Comparison of ENCODE assay signal across 17 cellular contexts in genomic region chr12:80692114-80692513, GRCh38. TPM values are rescaled to one million over a fixed set of nuclear protein-coding genes. Genes with fewer than 3 reads are reported as not detected.
DNase-seq lines count a peak whose midpoint lies in the region; ATAC-seq, FAIRE-seq and TF ChIP-seq lines count a peak whose summit lies in the region.
"Had no signal": no experiment of that assay in that cellular context is flagged by ENCODE, and none has a peak within 500 bp of the region (broad histone marks: within the 10 kb centered on the region; RNA-seq: fewer than 3 reads in every experiment).

No MANE protein-coding gene starts in this region.

- no peak for FAIRE-seq in GM12891 (lab: Jason Lieb, UNC)

- TF ChIP-seq POLR2A in GM12891 (IDR thresholded peaks at IDR 0.05; ENCODE audit: low read depth, low read length) = no peak

- no peak overlapping the region for H2AFZ ChIP-seq in osteoblast (ENCODE audit: low read length)
- H2AFZ ChIP-seq: GM23248 had no signal

- no peaks in the 10 kb centered on the region for H3K36me3 Mint-ChIP-seq in glutamatergic neuron (ENCODE audit: unreplicated experiment)
- H3K36me3 Mint-ChIP-seq: naive B cell had no signal

- DNase-seq in GM12891 (ENCODE audit: insufficient read length, low spot score) (no peak), WERI-Rb-1 (peak; percentile 45), osteoblast (ENCODE audit: insufficient read length, low spot score, missing footprints) (no peak), glutamatergic neuron (no peak), aorta (no peak)
- DNase-seq: activated B cell treated with CpG ODN at 0.5 μM for 24 hours, activated gamma-delta T cell treated with Interleukin-2 at 50 U/mL for 16 hours, GM23248, left ventricle myocardium inferior, MM.1S, naive B cell, PC-3 had no signal

- no peaks in the 10 kb centered on the region for H3K4me1 ChIP-seq in osteoblast (ENCODE audit: insufficient read depth, low read length)
- no peaks in the 10 kb centered on the region for H3K4me1 ChIP-seq in aorta (ENCODE audit: control insufficient read depth in 1 of 2, insufficient read depth in 2 of 2, low read length in 2 of 2)
- H3K4me1 ChIP-seq: left ventricle myocardium inferior had no signal

- H3K9me3 ChIP-seq in WERI-Rb-1 (ENCODE audit: severe bottlenecking) = no peaks in the 10 kb centered on the region
- no peaks in the 10 kb centered on the region for H3K9me3 ChIP-seq in osteoblast (ENCODE audit: low read depth, low read length)
- no peaks in the 10 kb centered on the region for H3K9me3 ChIP-seq in aorta (ENCODE audit: control insufficient read depth, low read length)
- H3K9me3 ChIP-seq: thoracic aorta had no signal

- no peak overlapping the region for H3K4me3 ChIP-seq in WERI-Rb-1 (ENCODE audit: low read depth, low read length)
- H3K4me3 ChIP-seq in osteoblast (ENCODE audit: insufficient read depth, low read length) = no peak overlapping the region
- no peak overlapping the region for H3K4me3 ChIP-seq in aorta (ENCODE audit: low read length in 2 of 2)
- H3K4me3 ChIP-seq: GM23248, left ventricle myocardium inferior, thoracic aorta had no signal

- H3K27ac Mint-ChIP-seq in glutamatergic neuron (ENCODE audit: unreplicated experiment) = no peak overlapping the region
- H3K27ac Mint-ChIP-seq: activated B cell treated with CpG ODN at 0.5 μM for 24 hours, naive B cell had no signal

- 91 to 95% methylated on average over 1 of the region's 1 CpG for WGBS in aorta, 2 donors

- TF ChIP-seq CTCF in WERI-Rb-1 (IDR thresholded peaks at IDR 0.05; ENCODE audit: low read depth, low read length) (no peak), osteoblast (IDR thresholded peaks at IDR 0.05; ENCODE audit: extremely low read depth, low read depth, low read length) (no peak), glutamatergic neuron (IDR thresholded peaks at IDR 0.05; ENCODE audit: partially characterized antibody, unreplicated experiment) (no peak)

- no peak overlapping the region for H3K4me3 Mint-ChIP-seq in glutamatergic neuron (ENCODE audit: unreplicated experiment)
- H3K4me3 Mint-ChIP-seq: activated B cell treated with CpG ODN at 0.5 μM for 24 hours, naive B cell had no signal

- no peak overlapping the region for H3K4me2 ChIP-seq in osteoblast (ENCODE audit: insufficient read depth, low read length)

- no peaks in the 10 kb centered on the region for H3K27me3 ChIP-seq in WERI-Rb-1 (ENCODE audit: insufficient read depth, low read depth, severe bottlenecking)
- no peaks in the 10 kb centered on the region for H3K27me3 ChIP-seq in osteoblast (ENCODE audit: insufficient read depth, low read length)
- no peaks in the 10 kb centered on the region for H3K27me3 ChIP-seq in aorta (ENCODE audit: control insufficient read depth in 1 of 2, insufficient read depth in 2 of 2, low read length in 1 of 2)

- no peaks in the 10 kb centered on the region for H3K79me2 ChIP-seq in osteoblast (ENCODE audit: insufficient read depth, low read length)

- no peaks in the 10 kb centered on the region for H4K20me1 ChIP-seq in osteoblast (ENCODE audit: insufficient read depth, low read length)

- no peaks in the 10 kb centered on the region for H3K36me3 ChIP-seq in WERI-Rb-1
- H3K36me3 ChIP-seq in osteoblast (ENCODE audit: insufficient read depth, low read length) = no peaks in the 10 kb centered on the region
- no peaks in the 10 kb centered on the region for H3K36me3 ChIP-seq in aorta (ENCODE audit: control insufficient read depth in 1 of 2, insufficient read depth in 2 of 2, low read length in 1 of 2)
- H3K36me3 ChIP-seq: left ventricle myocardium inferior, thoracic aorta had no signal

- ATAC-seq in GM21390 (IDR thresholded peaks at IDR 0.05; ENCODE audit: unreplicated experiment) (peak; percentile 63), HG03342 (IDR thresholded peaks at IDR 0.05; ENCODE audit: unreplicated experiment) (peak; percentile 50), HG02571 (IDR thresholded peaks at IDR 0.05; ENCODE audit: unreplicated experiment) (no peak), aorta (ENCODE audit: low FRiP score) (no peak)
- ATAC-seq: PC-3 had no signal

- no peak overlapping the region for H3K27ac ChIP-seq in WERI-Rb-1
- H3K27ac ChIP-seq in osteoblast (ENCODE audit: low read depth, low read length) = no peak overlapping the region
- H3K27ac ChIP-seq in aorta (ENCODE audit: low read depth in 1 of 2, low read length in 2 of 2) = no peak overlapping the region
- H3K27ac ChIP-seq: GM23248, left ventricle myocardium inferior, thoracic aorta had no signal

- no peaks in the 10 kb centered on the region for H3K9me3 Mint-ChIP-seq in glutamatergic neuron (ENCODE audit: unreplicated experiment)
- H3K9me3 Mint-ChIP-seq: activated B cell treated with CpG ODN at 0.5 μM for 24 hours had no signal

- H3K4me1 Mint-ChIP-seq in glutamatergic neuron (ENCODE audit: low read depth, unreplicated experiment) = no peaks in the 10 kb centered on the region
- H3K4me1 Mint-ChIP-seq: activated B cell treated with CpG ODN at 0.5 μM for 24 hours, naive B cell had no signal

- intact Hi-C loops in aorta (cut with DNase I) = no loop called here

- H3K27me3 Mint-ChIP-seq in glutamatergic neuron (ENCODE audit: unreplicated experiment) = no peaks in the 10 kb centered on the region
- H3K27me3 Mint-ChIP-seq: activated B cell treated with CpG ODN at 0.5 μM for 24 hours, naive B cell had no signal

TF ChIP-seq in GM12891, 5 proteins besides CTCF, POLR2A, EP300 and RAD21:
- no peak for TF ChIP-seq POU2F2 (IDR thresholded peaks at IDR 0.05; ENCODE audit: low read depth, low read length)
- no peak for TF ChIP-seq POLR2AphosphoS5 (IDR thresholded peaks at IDR 0.05; ENCODE audit: low read depth, low read length)
- no peak for TF ChIP-seq PAX5 (IDR thresholded peaks at IDR 0.05; ENCODE audit: insufficient read depth, low read length, severe bottlenecking)
- peak; percentile 29; the same call in 1 of the 2 replicates for TF ChIP-seq SPI1 (IDR thresholded peaks at IDR 0.05; ENCODE audit: low read depth, low read length)
- no peak for TF ChIP-seq TAF1 (IDR thresholded peaks at IDR 0.05; ENCODE audit: low read depth, low read length)

RNA-seq across cellular contexts. Expression of gene MYF6, which starts 15.3 kb away (rescaled TPM):
- polyA plus RNA-seq in GM12891 (2012; ENCODE audit: low read depth, missing spikeins) = not detected
- total RNA-seq in osteoblast = not detected in 2 replicates
- total RNA-seq in glutamatergic neuron (ENCODE audit: unreplicated experiment) = not detected
- total RNA-seq in aorta = not detected
- not detected for polyA plus RNA-seq in aorta
- total RNA-seq: activated B cell treated with CpG ODN at 0.5 μM for 24 hours, GM23248, left ventricle myocardium inferior, PC-3, renal cortical epithelial cell, thoracic aorta had no signal
- polyA plus RNA-seq: GM23248 had no signal

RNA-seq across cellular contexts. Expression of gene MYF5, which starts 24.6 kb away (rescaled TPM):
- not detected for polyA plus RNA-seq in GM12891 (2012; ENCODE audit: low read depth, missing spikeins)
- total RNA-seq in osteoblast = not detected in 2 replicates
- not detected for total RNA-seq in glutamatergic neuron (ENCODE audit: unreplicated experiment)
- not detected for total RNA-seq in aorta
- not detected for polyA plus RNA-seq in aorta
- total RNA-seq: activated B cell treated with CpG ODN at 0.5 μM for 24 hours, GM23248, left ventricle myocardium inferior, PC-3, renal cortical epithelial cell, thoracic aorta had no signal
- polyA plus RNA-seq: GM23248 had no signal

Comparison
In these comparisons a context has a peak if more than half of its experiments do, and no peak if none do; other contexts are left out.
1. ATAC-seq: peak in GM21390 (single experiment) and HG03342 (single experiment); none in HG02571 (single experiment) and aorta (single experiment).